ENCODE assay signal across 25 cellular contexts in the genomic region with DNA sequence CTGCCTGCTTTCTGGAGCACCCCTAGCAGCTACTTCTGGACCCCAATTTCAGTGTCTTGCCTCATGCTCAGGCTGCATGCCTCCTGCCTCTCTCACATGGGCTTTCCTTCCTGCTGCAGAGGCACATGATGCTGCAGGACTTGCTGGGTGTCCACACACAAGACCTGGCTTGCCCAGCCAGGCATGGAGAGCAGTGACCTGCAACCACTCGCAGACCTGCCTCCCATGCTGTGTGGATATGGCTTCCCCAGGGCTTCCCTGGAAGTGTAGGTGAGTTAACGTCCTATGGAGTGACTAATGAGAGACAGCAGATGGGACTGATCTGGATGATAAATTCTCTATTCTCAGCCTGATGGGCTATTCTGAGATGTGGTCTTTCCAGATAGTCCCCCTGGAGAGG. TPM values are rescaled to one million over a fixed set of nuclear protein-coding genes. Genes with fewer than 3 reads are reported as not detected.
"Had no signal": no experiment of that assay in that cellular context is flagged by ENCODE, and none has a peak within 500 bp of the region (broad histone marks: within the 10 kb centered on the region; RNA-seq: fewer than 3 reads in every experiment).

No MANE protein-coding gene starts in this region.

- H3K9me3 ChIP-seq: esophagus squamous epithelium, gastroesophageal sphincter, heart left ventricle, lower lobe of right lung, sigmoid colon, testis, upper lobe of left lung had no signal

- H3K36me3 ChIP-seq: esophagus squamous epithelium, gastroesophageal sphincter, heart left ventricle, lower lobe of right lung, neural progenitor cell, sigmoid colon, upper lobe of left lung had no signal

- ATAC-seq: activated CD8-positive, alpha-beta T cell treated with anti-CD3 and anti-CD28 coated beads for 36 hours; gastroesophageal sphincter; heart left ventricle; left lobe of liver; lower lobe of right lung; stimulated activated naive B cell treated with anti-CD40 and anti-IgM and Interleukin-4, amounts not matched to agents 10 μg/mL and 1 μg/mL and 100 μg/mL, for 72 hours had no signal

- DNase-seq: activated CD4-positive, alpha-beta T cell treated with anti-CD3 and anti-CD28 coated beads for 48 hours; activated CD8-positive, alpha-beta T cell treated with anti-CD3 and anti-CD28 coated beads for 36 hours; activated gamma-delta T cell treated with Interleukin-2 at 50 U/mL for 16 hours; aorta; central memory CD4-positive, alpha-beta T cell; effector memory CD4-positive, alpha-beta T cell; esophagus squamous epithelium; heart left ventricle; lower lobe of right lung; naive B cell; retina; sigmoid colon; stimulated activated CD4-positive, alpha-beta T cell treated with anti-CD3 and anti-CD28 coated beads, Interleukin-15, amount 100 ng/mL, for 24 hours; stimulated activated naive B cell treated with anti-CD40 and anti-IgM and Interleukin-4, amounts not matched to agents 10 μg/mL and 1 μg/mL and 100 μg/mL, for 72 hours; testis had no signal

- H3K4me1 ChIP-seq: esophagus squamous epithelium, gastroesophageal sphincter, heart left ventricle, lower lobe of right lung, sigmoid colon, testis, upper lobe of left lung had no signal

- H2AFZ ChIP-seq: neural progenitor cell had no signal

- H3K9ac ChIP-seq: neural progenitor cell had no signal

- H3K4me3 ChIP-seq: esophagus squamous epithelium, gastroesophageal sphincter, heart left ventricle, lower lobe of right lung, neural progenitor cell, sigmoid colon, smooth muscle cell, testis, upper lobe of left lung had no signal

- H3K27me3 ChIP-seq: neural progenitor cell, sigmoid colon, testis, upper lobe of left lung had no signal

- H3K27ac ChIP-seq: esophagus squamous epithelium, gastroesophageal sphincter, heart left ventricle, lower lobe of right lung, neural progenitor cell, sigmoid colon, testis, upper lobe of left lung had no signal

- H3K4me2 ChIP-seq: neural progenitor cell, smooth muscle cell had no signal

RNA-seq across cellular contexts. Expression of gene SMIM32, which starts 53.2 kb away (rescaled TPM):
- total RNA-seq: activated CD8-positive, alpha-beta T cell treated with anti-CD3 and anti-CD28 coated beads for 36 hours; dermis microvascular lymphatic vessel endothelial cell; esophagus squamous epithelium; gastroesophageal sphincter; heart left ventricle; left lobe of liver; lower lobe of right lung; mesenteric fat pad; omental fat pad; posterior vena cava; T-helper 2 cell treated with Interferon-gamma antibody and Interleukin-4, amounts not matched to agents 100 ng/mL and 5 ng/mL, for 36 hours; upper lobe of left lung had no signal
- polyA plus RNA-seq: heart left ventricle had no signal
